In genomic region chr14:22994762-22995275, GRCh38 we compare ENCODE assay signal across 1 cellular context.
TF ChIP-seq lines count a peak whose summit lies in the region.

No MANE protein-coding gene starts in this region.

TF ChIP-seq in K562, 482 proteins besides CTCF, POLR2A, EP300 and RAD21 (continued from another document):
- TF ChIP-seq, protein P1, sequence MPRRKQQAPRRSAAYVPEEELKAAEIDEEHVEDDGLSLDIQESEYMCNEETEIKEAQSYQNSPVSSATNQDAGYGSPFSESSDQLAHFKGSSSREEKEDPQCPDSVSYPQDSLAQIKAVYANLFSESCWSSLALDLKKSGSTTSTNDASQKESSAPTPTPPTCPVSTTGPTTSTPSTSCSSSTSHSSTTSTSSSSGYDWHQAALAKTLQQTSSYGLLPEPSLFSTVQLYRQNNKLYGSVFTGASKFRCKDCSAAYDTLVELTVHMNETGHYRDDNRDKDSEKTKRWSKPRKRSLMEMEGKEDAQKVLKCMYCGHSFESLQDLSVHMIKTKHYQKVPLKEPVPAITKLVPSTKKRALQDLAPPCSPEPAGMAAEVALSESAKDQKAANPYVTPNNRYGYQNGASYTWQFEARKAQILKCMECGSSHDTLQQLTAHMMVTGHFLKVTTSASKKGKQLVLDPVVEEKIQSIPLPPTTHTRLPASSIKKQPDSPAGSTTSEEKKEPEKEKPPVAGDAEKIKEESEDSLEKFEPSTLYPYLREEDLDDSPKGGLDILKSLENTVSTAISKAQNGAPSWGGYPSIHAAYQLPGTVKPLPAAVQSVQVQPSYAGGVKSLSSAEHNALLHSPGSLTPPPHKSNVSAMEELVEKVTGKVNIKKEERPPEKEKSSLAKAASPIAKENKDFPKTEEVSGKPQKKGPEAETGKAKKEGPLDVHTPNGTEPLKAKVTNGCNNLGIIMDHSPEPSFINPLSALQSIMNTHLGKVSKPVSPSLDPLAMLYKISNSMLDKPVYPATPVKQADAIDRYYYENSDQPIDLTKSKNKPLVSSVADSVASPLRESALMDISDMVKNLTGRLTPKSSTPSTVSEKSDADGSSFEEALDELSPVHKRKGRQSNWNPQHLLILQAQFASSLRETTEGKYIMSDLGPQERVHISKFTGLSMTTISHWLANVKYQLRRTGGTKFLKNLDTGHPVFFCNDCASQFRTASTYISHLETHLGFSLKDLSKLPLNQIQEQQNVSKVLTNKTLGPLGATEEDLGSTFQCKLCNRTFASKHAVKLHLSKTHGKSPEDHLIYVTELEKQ (CRISPR knock-in tag; IDR thresholded peaks at IDR 0.05) = no peak
TF ChIP-seq in K562: peak in this region for 7.
